1 cellular context compared by ENCODE assay signal in the genomic region with DNA sequence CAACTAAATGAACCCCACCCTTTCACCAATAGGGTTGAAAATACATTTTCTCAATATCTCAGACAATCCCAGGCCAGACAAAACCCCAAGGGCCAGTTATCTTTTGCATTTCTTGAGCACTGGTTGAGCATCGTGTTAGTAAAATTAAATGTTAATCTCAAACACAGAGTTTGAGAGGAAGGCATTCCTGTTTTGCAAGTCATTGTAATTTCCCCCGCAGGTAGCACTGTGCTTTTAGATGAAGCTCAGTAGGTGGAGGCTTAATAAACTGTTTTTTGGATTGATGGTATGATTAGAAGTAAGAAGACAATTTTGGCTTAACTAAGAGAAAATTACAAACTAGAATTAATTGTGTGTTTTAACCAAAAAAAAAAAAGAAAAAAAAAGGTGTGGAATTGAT.
TF ChIP-seq lines count a peak whose summit lies in the region.

No MANE protein-coding gene starts in this region.

TF ChIP-seq in WTC11, 78 proteins besides CTCF, POLR2A, EP300 and RAD21 (continued from another document):
- TF ChIP-seq AFF4 (CRISPR knock-in tag; IDR thresholded peaks at IDR 0.05; ENCODE audit: borderline replicate concordance), result no peak
- no peak for TF ChIP-seq ZBTB21 (CRISPR knock-in tag; IDR thresholded peaks at IDR 0.05; ENCODE audit: borderline replicate concordance)
- no peak for TF ChIP-seq GRHL2 (CRISPR knock-in tag; IDR thresholded peaks at IDR 0.05; ENCODE audit: insufficient replicate concordance, severe bottlenecking)
- TF ChIP-seq, protein P1, sequence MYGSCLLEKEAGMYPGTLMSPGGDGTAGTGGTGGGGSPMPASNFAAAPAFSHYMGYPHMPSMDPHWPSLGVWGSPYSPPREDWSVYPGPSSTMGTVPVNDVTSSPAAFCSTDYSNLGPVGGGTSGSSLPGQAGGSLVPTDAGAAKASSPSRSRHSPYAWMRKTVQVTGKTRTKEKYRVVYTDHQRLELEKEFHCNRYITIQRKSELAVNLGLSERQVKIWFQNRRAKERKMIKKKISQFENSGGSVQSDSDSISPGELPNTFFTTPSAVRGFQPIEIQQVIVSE (CRISPR knock-in tag; IDR thresholded peaks at IDR 0.05; ENCODE audit: borderline replicate concordance), result no peak
- no peak for TF ChIP-seq CBFB (CRISPR knock-in tag; IDR thresholded peaks at IDR 0.05; ENCODE audit: low read depth)
- TF ChIP-seq NR2C2 (CRISPR knock-in tag; IDR thresholded peaks at IDR 0.05), result no peak
- no peak for TF ChIP-seq ATF6 (CRISPR knock-in tag; IDR thresholded peaks at IDR 0.05)
- TF ChIP-seq SMAD4 (CRISPR knock-in tag; IDR thresholded peaks at IDR 0.05), result no peak
- TF ChIP-seq NFATC4 (CRISPR knock-in tag; IDR thresholded peaks at IDR 0.05), result no peak
- no peak for TF ChIP-seq TEAD4 (CRISPR knock-in tag; IDR thresholded peaks at IDR 0.05)
- TF ChIP-seq TEAD1 (CRISPR knock-in tag; IDR thresholded peaks at IDR 0.05), result no peak
- TF ChIP-seq HMGXB4 (CRISPR knock-in tag; IDR thresholded peaks at IDR 0.05), result no peak
- TF ChIP-seq NR1H2 (CRISPR knock-in tag; IDR thresholded peaks at IDR 0.05), result no peak
- TF ChIP-seq ZNF232 (CRISPR knock-in tag; IDR thresholded peaks at IDR 0.05), result no peak
- TF ChIP-seq, protein P2, sequence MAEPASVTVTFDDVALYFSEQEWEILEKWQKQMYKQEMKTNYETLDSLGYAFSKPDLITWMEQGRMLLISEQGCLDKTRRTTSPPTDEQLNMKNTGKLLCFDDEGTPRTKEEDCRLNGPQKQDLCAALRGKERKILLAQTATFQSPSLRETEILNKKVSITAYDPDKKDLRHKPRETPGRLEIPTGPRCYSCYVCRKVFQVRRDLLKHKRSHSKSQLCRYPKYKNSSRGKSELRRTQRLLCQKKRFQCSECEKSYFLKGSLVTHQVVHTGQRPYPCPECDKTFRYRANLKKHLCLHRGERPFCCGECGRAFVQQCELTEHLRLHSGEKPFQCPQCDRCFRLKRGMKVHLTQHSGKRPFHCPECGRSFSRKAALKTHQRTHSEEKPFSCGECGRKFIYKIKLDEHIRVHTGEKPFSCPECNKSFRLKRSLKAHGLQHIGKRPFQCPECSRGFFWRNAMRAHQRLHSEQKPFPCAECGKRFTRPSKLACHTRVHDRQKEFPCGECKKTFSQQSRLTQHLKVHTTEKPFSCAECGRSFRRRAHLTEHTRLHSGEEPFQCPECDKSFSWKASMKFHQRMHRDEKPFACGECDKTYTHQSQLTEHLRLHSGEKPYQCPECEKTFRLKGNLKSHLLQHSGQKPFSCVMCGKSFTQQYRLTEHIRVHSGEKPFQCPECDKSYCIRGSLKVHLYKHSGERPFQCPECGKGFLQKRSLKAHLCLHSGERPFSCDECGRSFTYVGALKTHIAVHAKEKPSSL (CRISPR knock-in tag; conservative IDR thresholded peaks at IDR 0.05), result no peak
- no peak for TF ChIP-seq FOXP4 (CRISPR knock-in tag; IDR thresholded peaks at IDR 0.05)
